In the genomic region with DNA sequence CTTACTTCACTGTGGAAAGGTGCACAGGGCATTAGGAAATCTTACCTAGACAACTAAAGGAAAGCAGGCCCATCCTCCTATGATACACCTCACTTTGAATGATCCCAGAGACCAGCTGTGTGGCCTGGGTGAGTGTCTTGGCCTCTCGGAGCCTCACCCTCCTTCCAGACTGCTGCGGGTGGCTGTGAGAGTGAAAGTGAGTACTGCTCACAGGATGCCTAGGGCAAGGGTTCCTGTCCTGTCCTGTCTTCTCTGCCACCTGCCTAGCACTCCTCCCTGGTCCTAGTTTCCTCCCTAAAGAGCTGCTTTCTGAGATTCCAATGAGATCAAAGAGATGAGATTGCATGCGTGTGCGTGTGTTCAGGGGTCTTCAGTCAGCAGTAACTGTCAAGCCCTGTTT, we compare ENCODE assay signal across 19 cellular contexts. TPM values are rescaled to one million over a fixed set of nuclear protein-coding genes. Genes with fewer than 3 reads are reported as not detected.
A peak's percentile ranks its signal among the peaks of the same experiment; 100 is the strongest.
DNase-seq lines count a peak whose midpoint lies in the region; ATAC-seq and TF ChIP-seq lines count a peak whose summit lies in the region.
"Had no signal": no experiment of that assay in that cellular context is flagged by ENCODE, and none has a peak within 500 bp of the region (broad histone marks: within the 10 kb centered on the region; RNA-seq: fewer than 3 reads in every experiment).

No MANE protein-coding gene starts in this region.

- DNase-seq in CD4-positive, alpha-beta T cell = no peak
- DNase-seq in activated naive CD8-positive, alpha-beta T cell treated with anti-CD3 and anti-CD28 coated beads, Interleukin-2, amount 10 ng/mL, durations not matched to agents 7 days and 5 days = no peak
- DNase-seq in naive thymus-derived CD8-positive, alpha-beta T cell = no peak
- no peak for DNase-seq in activated CD4-positive, alpha-beta memory T cell treated with anti-CD3 and anti-CD28 coated beads, Interleukin-2, amount 10 ng/mL, durations not matched to agents 7 days and 5 days
- DNase-seq: activated CD4-positive, alpha-beta T cell treated with anti-CD3 and anti-CD28 coated beads for 1 hour; activated T-cell treated with anti-CD3 and anti-CD28 coated beads, Interleukin-2, amount 50 U/mL, for 1 hour; amygdala; NCI-H1048; NCI-H2081; NCI-H510A; SHP77; stimulated activated naive CD4-positive, alpha-beta T cell had no signal

- CTCF ChIA-PET in CD4-positive, alpha-beta T cell (lab: Charles Lee) = no interaction called here
- CTCF ChIA-PET in activated CD4-positive, alpha-beta memory T cell treated with anti-CD3 and anti-CD28 coated beads, Interleukin-2, amount 10 ng/mL, durations not matched to agents 7 days and 5 days (lab: Charles Lee) = no interaction called here

- no peaks in the 10 kb centered on the region for H3K27me3 ChIP-seq in CD4-positive, alpha-beta T cell (ENCODE audit: control insufficient read depth, insufficient read depth, low read length)
- H3K27me3 ChIP-seq: BE2C, gastrocnemius medialis, tibial artery had no signal

- POLR2A ChIA-PET in CD4-positive, alpha-beta T cell (lab: Charles Lee) = no interaction called here
- POLR2A ChIA-PET in activated naive CD8-positive, alpha-beta T cell treated with anti-CD3 and anti-CD28 coated beads, Interleukin-2, amount 10 ng/mL, durations not matched to agents 7 days and 5 days (lab: Charles Lee) = no interaction called here
- POLR2A ChIA-PET in naive thymus-derived CD8-positive, alpha-beta T cell (lab: Charles Lee) = interaction anchor here (0.6 kb wide), 1 partner anchor 125 kb away, joined by 6 read pairs; no protein-coding TSS in a partner anchor
- POLR2A ChIA-PET in activated CD4-positive, alpha-beta memory T cell treated with anti-CD3 and anti-CD28 coated beads, Interleukin-2, amount 10 ng/mL, durations not matched to agents 7 days and 5 days (lab: Charles Lee) = interaction anchor here (1.7 kb wide), 1 partner anchor 11 kb away, joined by 4 read pairs; no protein-coding TSS in a partner anchor

- H3K27ac ChIP-seq in C4-2B = peak overlapping the region; percentile 77
- H3K27ac ChIP-seq in CD4-positive, alpha-beta T cell (ENCODE audit: low read depth, low read length) = no peak overlapping the region
- H3K27ac ChIP-seq: HL-60, tibial artery had no signal

- no peak overlapping the region for H3K4me3 Mint-ChIP-seq in CD4-positive, alpha-beta T cell
- no peak overlapping the region for H3K4me3 Mint-ChIP-seq in activated naive CD8-positive, alpha-beta T cell treated with anti-CD3 and anti-CD28 coated beads, Interleukin-2, amount 10 ng/mL, durations not matched to agents 7 days and 5 days
- peak overlapping the region in 6 of 10 donors; percentile 10 to 70 (median 44) for H3K4me3 Mint-ChIP-seq in naive thymus-derived CD8-positive, alpha-beta T cell
- no peak overlapping the region for H3K4me3 Mint-ChIP-seq in activated CD4-positive, alpha-beta memory T cell treated with anti-CD3 and anti-CD28 coated beads, Interleukin-2, amount 10 ng/mL, durations not matched to agents 7 days and 5 days

- no peaks in the 10 kb centered on the region for H3K27me3 Mint-ChIP-seq in CD4-positive, alpha-beta T cell
- peaks cover 1% of the 10 kb centered on the region for H3K27me3 Mint-ChIP-seq in activated naive CD8-positive, alpha-beta T cell treated with anti-CD3 and anti-CD28 coated beads, Interleukin-2, amount 10 ng/mL, durations not matched to agents 7 days and 5 days
- no peaks in the 10 kb centered on the region for H3K27me3 Mint-ChIP-seq in naive thymus-derived CD8-positive, alpha-beta T cell
- H3K27me3 Mint-ChIP-seq in activated CD4-positive, alpha-beta memory T cell treated with anti-CD3 and anti-CD28 coated beads, Interleukin-2, amount 10 ng/mL, durations not matched to agents 7 days and 5 days = no peaks in the 10 kb centered on the region

- peaks cover 24% of the 10 kb centered on the region for H3K4me1 Mint-ChIP-seq in CD4-positive, alpha-beta T cell (ENCODE audit: low read depth)
- peaks cover 44% of the 10 kb centered on the region for H3K4me1 Mint-ChIP-seq in activated naive CD8-positive, alpha-beta T cell treated with anti-CD3 and anti-CD28 coated beads, Interleukin-2, amount 10 ng/mL, durations not matched to agents 7 days and 5 days
- H3K4me1 Mint-ChIP-seq in naive thymus-derived CD8-positive, alpha-beta T cell = peaks cover 29 to 59% (median 52%) of the 10 kb centered on the region in 4 donors
- H3K4me1 Mint-ChIP-seq in activated CD4-positive, alpha-beta memory T cell treated with anti-CD3 and anti-CD28 coated beads, Interleukin-2, amount 10 ng/mL, durations not matched to agents 7 days and 5 days = peaks cover 38% of the 10 kb centered on the region

- no peak for ATAC-seq in CD4-positive, alpha-beta T cell (ENCODE audit: poor library complexity)
- no peak for ATAC-seq in activated naive CD8-positive, alpha-beta T cell treated with anti-CD3 and anti-CD28 coated beads, Interleukin-2, amount 10 ng/mL, durations not matched to agents 7 days and 5 days (ENCODE audit: low read depth)
- ATAC-seq in naive thymus-derived CD8-positive, alpha-beta T cell = no peak
- no peak for ATAC-seq in GM18867 (IDR thresholded peaks at IDR 0.05; ENCODE audit: unreplicated experiment)
- no peak for ATAC-seq in HG02678 (IDR thresholded peaks at IDR 0.05; ENCODE audit: unreplicated experiment)

- peaks cover 39% of the 10 kb centered on the region for H3K36me3 Mint-ChIP-seq in CD4-positive, alpha-beta T cell (ENCODE audit: low read depth)
- H3K36me3 Mint-ChIP-seq in activated naive CD8-positive, alpha-beta T cell treated with anti-CD3 and anti-CD28 coated beads, Interleukin-2, amount 10 ng/mL, durations not matched to agents 7 days and 5 days = peaks cover 16% of the 10 kb centered on the region
- H3K36me3 Mint-ChIP-seq in naive thymus-derived CD8-positive, alpha-beta T cell = peaks cover 0 to 33% (median 3%) of the 10 kb centered on the region in 3 donors
- peaks cover 14% of the 10 kb centered on the region for H3K36me3 Mint-ChIP-seq in activated CD4-positive, alpha-beta memory T cell treated with anti-CD3 and anti-CD28 coated beads, Interleukin-2, amount 10 ng/mL, durations not matched to agents 7 days and 5 days (ENCODE audit: low read depth)

- H3K27ac Mint-ChIP-seq in CD4-positive, alpha-beta T cell = peak overlapping the region; percentile 69
- peak overlapping the region; percentile 87 for H3K27ac Mint-ChIP-seq in activated naive CD8-positive, alpha-beta T cell treated with anti-CD3 and anti-CD28 coated beads, Interleukin-2, amount 10 ng/mL, durations not matched to agents 7 days and 5 days
- peak overlapping the region; percentile 29 to 89 (median 52) for H3K27ac Mint-ChIP-seq in naive thymus-derived CD8-positive, alpha-beta T cell
- H3K27ac Mint-ChIP-seq in activated CD4-positive, alpha-beta memory T cell treated with anti-CD3 and anti-CD28 coated beads, Interleukin-2, amount 10 ng/mL, durations not matched to agents 7 days and 5 days = no peak overlapping the region

- intact Hi-C loops in CD4-positive, alpha-beta T cell (cut with DNase I, micrococcal nuclease) = no loop called here

- H3K9me3 ChIP-seq in CD4-positive, alpha-beta T cell (ENCODE audit: control insufficient read depth, low read length) = no peaks in the 10 kb centered on the region
- H3K9me3 ChIP-seq: BE2C, gastrocnemius medialis, tibial artery had no signal

- no peaks in the 10 kb centered on the region for H3K9me3 Mint-ChIP-seq in CD4-positive, alpha-beta T cell
- no peaks in the 10 kb centered on the region for H3K9me3 Mint-ChIP-seq in activated naive CD8-positive, alpha-beta T cell treated with anti-CD3 and anti-CD28 coated beads, Interleukin-2, amount 10 ng/mL, durations not matched to agents 7 days and 5 days
- no peaks in the 10 kb centered on the region for H3K9me3 Mint-ChIP-seq in naive thymus-derived CD8-positive, alpha-beta T cell
- no peaks in the 10 kb centered on the region for H3K9me3 Mint-ChIP-seq in activated CD4-positive, alpha-beta memory T cell treated with anti-CD3 and anti-CD28 coated beads, Interleukin-2, amount 10 ng/mL, durations not matched to agents 7 days and 5 days

- no peak for TF ChIP-seq CTCF in C4-2B (conservative IDR thresholded peaks at IDR 0.05)
- no peak for TF ChIP-seq CTCF in CD4-positive, alpha-beta T cell (IDR thresholded peaks at IDR 0.05)

RNA-seq across cellular contexts. Expression of gene ADORA2A, which starts 19.5 kb away (rescaled TPM):
- 10 to 100 TPM; 15.5 to 16.4 TPM for total RNA-seq in CD4-positive, alpha-beta T cell
- total RNA-seq in activated naive CD8-positive, alpha-beta T cell treated with anti-CD3 and anti-CD28 coated beads, Interleukin-2, amount 10 ng/mL, durations not matched to agents 7 days and 5 days = 10 to 100 TPM; 29.1 to 30.3 TPM
- 10 to 100 TPM; 29.2 to 34.6 TPM for total RNA-seq in naive thymus-derived CD8-positive, alpha-beta T cell
- polyA plus RNA-seq in naive thymus-derived CD8-positive, alpha-beta T cell = 100 to 1,000 TPM in 1 of 3 donors, 10 to 100 TPM in 2; 58.7 to 105 (median 80.7) TPM
- 10 to 100 TPM; 19.7 to 19.8 TPM for total RNA-seq in activated CD4-positive, alpha-beta memory T cell treated with anti-CD3 and anti-CD28 coated beads, Interleukin-2, amount 10 ng/mL, durations not matched to agents 7 days and 5 days

Comparison
In these comparisons a context has a peak if more than half of its experiments do, and no peak if none do; other contexts are left out.
1. H3K4me3 Mint-ChIP-seq: peak in naive thymus-derived CD8-positive, alpha-beta T cell (6 of 10); none in CD4-positive, alpha-beta T cell (single experiment), activated naive CD8-positive, alpha-beta T cell treated with anti-CD3 and anti-CD28 coated beads, Interleukin-2, amount 10 ng/mL, durations not matched to agents 7 days and 5 days (single experiment) and activated CD4-positive, alpha-beta memory T cell treated with anti-CD3 and anti-CD28 coated beads, Interleukin-2, amount 10 ng/mL, durations not matched to agents 7 days and 5 days (single experiment).
2. POLR2A ChIA-PET loops: an anchor here in naive thymus-derived CD8-positive, alpha-beta T cell (0.6 kb wide) and activated CD4-positive, alpha-beta memory T cell treated with anti-CD3 and anti-CD28 coated beads, Interleukin-2, amount 10 ng/mL, durations not matched to agents 7 days and 5 days (1.7 kb wide); none called in CD4-positive, alpha-beta T cell and activated naive CD8-positive, alpha-beta T cell treated with anti-CD3 and anti-CD28 coated beads, Interleukin-2, amount 10 ng/mL, durations not matched to agents 7 days and 5 days.